1 cellular context compared by ENCODE assay signal in genomic region chr22:19565921-19566598, GRCh38.
TF ChIP-seq lines count a peak whose summit lies in the region.

No MANE protein-coding gene starts in this region.

TF ChIP-seq in HepG2, 621 proteins besides CTCF, POLR2A, EP300 and RAD21 (continued from another document):
- no peak for TF ChIP-seq BCLAF1 (IDR thresholded peaks at IDR 0.05)
- no peak for TF ChIP-seq ZNF296 (CRISPR knock-in tag; conservative IDR thresholded peaks at IDR 0.05)
- TF ChIP-seq NR3C1 (CRISPR knock-in tag; IDR thresholded peaks at IDR 0.05): no peak
- no peak for TF ChIP-seq ZZZ3 (CRISPR knock-in tag; IDR thresholded peaks at IDR 0.05; ENCODE audit: borderline replicate concordance)
- no peak for TF ChIP-seq CREM (IDR thresholded peaks at IDR 0.05)
- TF ChIP-seq CREM (CRISPR knock-in tag; IDR thresholded peaks at IDR 0.05): no peak
- no peak for TF ChIP-seq ZNF576 (CRISPR knock-in tag; IDR thresholded peaks at IDR 0.05)
- TF ChIP-seq DMAP1 (CRISPR knock-in tag; IDR thresholded peaks at IDR 0.05): no peak
- TF ChIP-seq PHF5A (CRISPR knock-in tag; IDR thresholded peaks at IDR 0.05; ENCODE audit: low read depth, unreplicated experiment): no peak
- no peak for TF ChIP-seq ZNF839 (CRISPR knock-in tag; IDR thresholded peaks at IDR 0.05; ENCODE audit: borderline replicate concordance)
- no peak for TF ChIP-seq HMGXB3 (CRISPR knock-in tag; IDR thresholded peaks at IDR 0.05; ENCODE audit: borderline replicate concordance)
- TF ChIP-seq ZNF382 (CRISPR knock-in tag; IDR thresholded peaks at IDR 0.05; ENCODE audit: borderline replicate concordance): no peak
- TF ChIP-seq ELK4 (CRISPR knock-in tag; IDR thresholded peaks at IDR 0.05; ENCODE audit: borderline replicate concordance): no peak
- TF ChIP-seq ZFX (CRISPR knock-in tag; IDR thresholded peaks at IDR 0.05; ENCODE audit: low read depth): no peak
- TF ChIP-seq BHLHE40 (IDR thresholded peaks at IDR 0.05; ENCODE audit: low read length): no peak
- TF ChIP-seq ZNF10 (CRISPR knock-in tag; IDR thresholded peaks at IDR 0.05; ENCODE audit: borderline replicate concordance, low read depth): no peak
